In the genomic region with DNA sequence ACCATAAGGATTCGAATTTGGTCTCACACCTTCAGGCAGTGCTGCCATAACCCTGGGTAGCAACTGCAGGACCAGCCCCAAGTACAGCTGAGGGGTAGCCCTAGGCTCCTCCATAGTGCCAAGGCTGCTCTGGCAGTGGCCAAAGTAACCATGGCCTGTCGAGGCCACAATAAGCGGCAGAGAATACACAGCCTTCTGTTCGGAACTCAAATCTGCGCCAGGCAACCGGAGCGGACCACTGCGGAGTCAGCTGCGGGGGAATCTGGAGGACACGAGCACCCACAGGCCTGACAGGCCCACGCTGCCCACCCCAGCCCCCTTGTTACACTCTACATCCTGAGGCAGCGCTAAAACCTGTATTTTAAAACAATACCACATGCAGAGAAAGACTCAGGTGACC, we compare ENCODE assay signal across 24 cellular contexts. TPM values are rescaled to one million over a fixed set of nuclear protein-coding genes. Genes with fewer than 3 reads are reported as not detected.
"Had no signal": no experiment of that assay in that cellular context is flagged by ENCODE, and none has a peak within 500 bp of the region (broad histone marks: within the 10 kb centered on the region; RNA-seq: fewer than 3 reads in every experiment).

No MANE protein-coding gene starts in this region.

- H3K4me2 ChIP-seq: SK-N-SH had no signal

- H3K27me3 ChIP-seq: MG63 had no signal

- H3K9ac ChIP-seq: SK-N-SH had no signal

- DNase-seq: IMR-90, Karpas-422, KG1, MG63, NCI-H1092 treated with DMSO at 0.1 percent for 48 hours, NCI-H1436, NCI-H187, NCI-H2029, NCI-H2081 treated with DMSO at 0.1 percent for 48 hours, NCI-H2171, NCI-H226, NCI-H446, NCI-H510A, NCI-H524 treated with DMSO at 0.1 percent for 48 hours, NCI-H69, NCI-H774, PC-3, SHP77, SK-N-SH had no signal

- H3K9me2 ChIP-seq: SK-N-SH had no signal

- H3K27ac ChIP-seq: RWPE1 had no signal

- ATAC-seq: HepG2, Panc1, PC-3 had no signal

- H3K4me3 ChIP-seq: MG63 had no signal

- H3K9me3 ChIP-seq: MG63, SK-N-SH had no signal

- H3K36me3 ChIP-seq: MG63 had no signal

RNA-seq across cellular contexts. Expression of gene CCDC70, which starts 48.7 kb away (rescaled TPM):
- total RNA-seq: HT1080, IMR-90, PC-3, SK-MEL-5 had no signal
